In genomic region chr12:1666685-1667162, GRCh38 we compare ENCODE assay signal across 2 cellular contexts.
TF ChIP-seq lines count a peak whose summit lies in the region.

No MANE protein-coding gene starts in this region.

TF ChIP-seq in A549, 52 proteins besides CTCF, POLR2A, EP300 and RAD21 (continued from another document):
- TF ChIP-seq ATOH8 (CRISPR knock-in tag; IDR thresholded peaks at IDR 0.05; ENCODE audit: low read depth): no peak
- no peak for TF ChIP-seq RCOR1 (IDR thresholded peaks at IDR 0.05; ENCODE audit: low read depth, low read length)
- no peak for TF ChIP-seq BHLHE40 (IDR thresholded peaks at IDR 0.05; ENCODE audit: low read depth, low read length)

TF ChIP-seq in GM12878, 131 proteins besides CTCF, POLR2A, EP300 and RAD21 (continued from another document):
- TF ChIP-seq POLR2AphosphoS2 (IDR thresholded peaks at IDR 0.05; ENCODE audit: low read depth, low read length) (no peak), NRF1 (conservative IDR thresholded peaks at IDR 0.05; ENCODE audit: low read depth, low read length) (no peak), BMI1 (IDR thresholded peaks at IDR 0.05; ENCODE audit: borderline replicate concordance) (no peak), ATF3 (IDR thresholded peaks at IDR 0.05; ENCODE audit: borderline replicate concordance, extremely low read depth, low read depth, low read length) (no peak), STAT1 (conservative IDR thresholded peaks at IDR 0.05) (no peak)
